ENCODE assay signal across 17 cellular contexts in genomic region chr19:41304706-41305483, GRCh38. TPM values are rescaled to one million over a fixed set of nuclear protein-coding genes. Genes with fewer than 3 reads are reported as not detected.
DNase-seq lines count a peak whose midpoint lies in the region; ATAC-seq and TF ChIP-seq lines count a peak whose summit lies in the region.
"Had no signal": no experiment of that assay in that cellular context is flagged by ENCODE, and none has a peak within 500 bp of the region (broad histone marks: within the 10 kb centered on the region; RNA-seq: fewer than 3 reads in every experiment).

No MANE protein-coding gene starts in this region.

- H3K36me3 Mint-ChIP-seq in activated CD4-positive, alpha-beta T cell treated with anti-CD3 and anti-CD28 coated beads for 36 hours (ENCODE audit: low read depth) = peaks cover 58% of the 10 kb centered on the region
- peaks cover 98% of the 10 kb centered on the region for H3K36me3 Mint-ChIP-seq in Caco-2 (ENCODE audit: insufficient read depth, unreplicated experiment)
- peaks cover 26% of the 10 kb centered on the region for H3K36me3 Mint-ChIP-seq in activated naive CD8-positive, alpha-beta T cell treated with anti-CD3 and anti-CD28 coated beads, Interleukin-2, amount 10 ng/mL, durations not matched to agents 7 days and 5 days

- CTCF ChIA-PET in activated CD4-positive, alpha-beta T cell treated with anti-CD3 and anti-CD28 coated beads for 36 hours (lab: Charles Lee) = interaction anchor here (0.6 to 2.8 kb wide), 7 partner anchors 10 to 329 kb away, joined by 3 to 15 read pairs (median 3); partner anchors contain the start of gene HNRNPUL1
- CTCF ChIA-PET in Caco-2 (lab: Charles Lee) = interaction anchor here (0.6 to 1.3 kb wide), 4 partner anchors 41 to 592 kb away, joined by 3 to 5 read pairs (median 4); partner anchors contain the start of gene HNRNPUL1

- no peak overlapping the region for H3K4me3 ChIP-seq in Caco-2 (ENCODE audit: low read depth, low read length)
- no peak overlapping the region for H3K4me3 ChIP-seq in osteoblast (ENCODE audit: insufficient read depth, low read length)
- H3K4me3 ChIP-seq: adrenal gland had no signal

- H3K9me3 ChIP-seq in Caco-2 = no peaks in the 10 kb centered on the region
- no peaks in the 10 kb centered on the region for H3K9me3 ChIP-seq in osteoblast (ENCODE audit: low read depth, low read length)
- H3K9me3 ChIP-seq: adrenal gland had no signal

- H4K20me1 ChIP-seq in osteoblast (ENCODE audit: insufficient read depth, low read length) = peaks cover 15% of the 10 kb centered on the region

- intact Hi-C loops in activated CD4-positive, alpha-beta T cell treated with anti-CD3 and anti-CD28 coated beads for 36 hours (cut with DNase I, micrococcal nuclease) = loop anchor here in 1 of 2 experiments (5.0 kb wide), 1 partner anchor 588 kb away; the partner anchor contains the start of genes COQ8B and ITPKC
- intact Hi-C loops in Caco-2 (cut with micrococcal nuclease; ENCODE audit: unreplicated experiment) = no loop called here

- peak overlapping the region; percentile 72 for H3K27ac Mint-ChIP-seq in activated CD4-positive, alpha-beta T cell treated with anti-CD3 and anti-CD28 coated beads for 36 hours
- peak overlapping the region; percentile 84 for H3K27ac Mint-ChIP-seq in Caco-2 (ENCODE audit: unreplicated experiment)
- peak overlapping the region; percentile 94 for H3K27ac Mint-ChIP-seq in activated naive CD8-positive, alpha-beta T cell treated with anti-CD3 and anti-CD28 coated beads, Interleukin-2, amount 10 ng/mL, durations not matched to agents 7 days and 5 days
- H3K27ac Mint-ChIP-seq: type B pancreatic cell had no signal

- H3K27me3 ChIP-seq in Caco-2 (replicated peaks; ENCODE audit: control insufficient read depth, insufficient read depth, low read length) = no peaks in the 10 kb centered on the region
- no peaks in the 10 kb centered on the region for H3K27me3 ChIP-seq in osteoblast (ENCODE audit: insufficient read depth, low read length)
- H3K27me3 ChIP-seq: adrenal gland had no signal

- no peak overlapping the region for H3K4me2 ChIP-seq in osteoblast (ENCODE audit: insufficient read depth, low read length)

- POLR2A ChIA-PET in activated CD4-positive, alpha-beta T cell treated with anti-CD3 and anti-CD28 coated beads for 36 hours (lab: Charles Lee) = no interaction called here
- POLR2A ChIA-PET in Caco-2 (lab: Charles Lee) = interaction anchor here (0.7 kb wide), 1 partner anchor 128 kb away, joined by 3 read pairs; no protein-coding TSS in a partner anchor
- POLR2A ChIA-PET in activated naive CD8-positive, alpha-beta T cell treated with anti-CD3 and anti-CD28 coated beads, Interleukin-2, amount 10 ng/mL, durations not matched to agents 7 days and 5 days (lab: Charles Lee) = interaction anchor here (0.5 to 14.7 kb wide), 5 partner anchors 10 to 215 kb away, joined by 3 to 195 read pairs (median 5); partner anchors contain the start of gene HNRNPUL1

- TF ChIP-seq CTCF in Caco-2 (IDR thresholded peaks at IDR 0.05; ENCODE audit: insufficient read depth in 1 of 2, low read depth in 1 of 2, low read length in 1 of 2, severe bottlenecking in 1 of 2, unreplicated experiment in 1 of 2) (no peak), osteoblast (IDR thresholded peaks at IDR 0.05; ENCODE audit: extremely low read depth, low read depth, low read length) (no peak)

- BruUV-seq in Caco-2 (replicated peaks; lab: Mats Ljungman, UMichigan) = no TSS peak

- peaks cover 10% of the 10 kb centered on the region for H3K79me2 ChIP-seq in osteoblast (ENCODE audit: insufficient read depth, low read length)

- no peak for ATAC-seq in activated CD4-positive, alpha-beta T cell treated with anti-CD3 and anti-CD28 coated beads for 36 hours
- no peak for ATAC-seq in activated naive CD8-positive, alpha-beta T cell treated with anti-CD3 and anti-CD28 coated beads, Interleukin-2, amount 10 ng/mL, durations not matched to agents 7 days and 5 days (ENCODE audit: low read depth)

- H3K36me3 ChIP-seq in Caco-2 (ENCODE audit: control insufficient read depth, insufficient read depth, low read length) (peaks cover 8% of the 10 kb centered on the region), osteoblast (ENCODE audit: insufficient read depth, low read length) (peaks cover 80% of the 10 kb centered on the region)

- no peak overlapping the region for H3K4me3 Mint-ChIP-seq in activated CD4-positive, alpha-beta T cell treated with anti-CD3 and anti-CD28 coated beads for 36 hours
- H3K4me3 Mint-ChIP-seq in Caco-2 (ENCODE audit: unreplicated experiment) = no peak overlapping the region
- peak overlapping the region; percentile 20 for H3K4me3 Mint-ChIP-seq in activated naive CD8-positive, alpha-beta T cell treated with anti-CD3 and anti-CD28 coated beads, Interleukin-2, amount 10 ng/mL, durations not matched to agents 7 days and 5 days
- H3K4me3 Mint-ChIP-seq: type B pancreatic cell had no signal

- no peaks in the 10 kb centered on the region for H3K27me3 Mint-ChIP-seq in activated CD4-positive, alpha-beta T cell treated with anti-CD3 and anti-CD28 coated beads for 36 hours
- H3K27me3 Mint-ChIP-seq in Caco-2 (ENCODE audit: insufficient read depth, unreplicated experiment) = no peaks in the 10 kb centered on the region
- H3K27me3 Mint-ChIP-seq in activated naive CD8-positive, alpha-beta T cell treated with anti-CD3 and anti-CD28 coated beads, Interleukin-2, amount 10 ng/mL, durations not matched to agents 7 days and 5 days = no peaks in the 10 kb centered on the region
- H3K27me3 Mint-ChIP-seq: progenitor cell of endocrine pancreas, type B pancreatic cell had no signal

- H3K4me1 Mint-ChIP-seq in activated CD4-positive, alpha-beta T cell treated with anti-CD3 and anti-CD28 coated beads for 36 hours = peaks cover 93% of the 10 kb centered on the region
- H3K4me1 Mint-ChIP-seq in Caco-2 (ENCODE audit: low read depth, unreplicated experiment) = peaks cover 7% of the 10 kb centered on the region
- H3K4me1 Mint-ChIP-seq in activated naive CD8-positive, alpha-beta T cell treated with anti-CD3 and anti-CD28 coated beads, Interleukin-2, amount 10 ng/mL, durations not matched to agents 7 days and 5 days = peaks cover 75% of the 10 kb centered on the region

- H3K4me1 ChIP-seq in Caco-2 (peaks cover 8% of the 10 kb centered on the region; the same call in 1 of the 2 replicates), osteoblast (ENCODE audit: insufficient read depth, low read length) (peaks cover 16% of the 10 kb centered on the region)

- no peak overlapping the region for H2AFZ ChIP-seq in osteoblast (ENCODE audit: low read length)

- no peaks in the 10 kb centered on the region for H3K9me3 Mint-ChIP-seq in activated CD4-positive, alpha-beta T cell treated with anti-CD3 and anti-CD28 coated beads for 36 hours (ENCODE audit: low read depth)
- H3K9me3 Mint-ChIP-seq in Caco-2 (ENCODE audit: unreplicated experiment) = no peaks in the 10 kb centered on the region
- no peaks in the 10 kb centered on the region for H3K9me3 Mint-ChIP-seq in activated naive CD8-positive, alpha-beta T cell treated with anti-CD3 and anti-CD28 coated beads, Interleukin-2, amount 10 ng/mL, durations not matched to agents 7 days and 5 days
- H3K9me3 Mint-ChIP-seq: type B pancreatic cell had no signal

- H3K27ac ChIP-seq in osteoblast (ENCODE audit: low read depth, low read length) = peak overlapping the region; percentile 19

- DNase-seq in activated CD4-positive, alpha-beta T cell treated with anti-CD3 and anti-CD28 coated beads for 36 hours = peak; percentile 3
- no peak for DNase-seq in activated CD4-positive, alpha-beta T cell treated with anti-CD3 and anti-CD28 coated beads for 48 hours
- DNase-seq in Caco-2 (no peak), osteoblast (ENCODE audit: insufficient read length, low spot score, missing footprints) (no peak), DMS 273 treated with DMSO at 0.1 percent for 48 hours (lab: John Stamatoyannopoulos, UW) (no peak), cerebellar cortex (ENCODE audit: low spot score) (no peak), ecto neural progenitor cell (ENCODE audit: low spot score) (no peak)
- DNase-seq in activated naive CD8-positive, alpha-beta T cell treated with anti-CD3 and anti-CD28 coated beads, Interleukin-2, amount 10 ng/mL, durations not matched to agents 7 days and 5 days = no peak
- DNase-seq: activated CD8-positive, alpha-beta memory T cell treated with anti-CD3 and anti-CD28 coated beads for 24 hours; adrenal gland; Calu3; kidney; NCI-H2081 treated with DMSO at 0.1 percent for 48 hours; NCI-H748 treated with DMSO at 0.1 percent for 48 hours; T-helper 9 cell had no signal

RNA-seq across cellular contexts. Expression of gene CCDC97, which starts 5.1 kb away (rescaled TPM):
- 10 to 100 TPM; 21.2 to 21.4 TPM for total RNA-seq in activated CD4-positive, alpha-beta T cell treated with anti-CD3 and anti-CD28 coated beads for 36 hours
- 47.1 and 47.8 TPM in 2 replicates for total RNA-seq in Caco-2 (2022)
- 10 to 100 TPM; 37.8 to 40.8 TPM for total RNA-seq in activated naive CD8-positive, alpha-beta T cell treated with anti-CD3 and anti-CD28 coated beads, Interleukin-2, amount 10 ng/mL, durations not matched to agents 7 days and 5 days
- 9.0 and 11.2 TPM in 2 replicates for total RNA-seq in osteoblast

RNA-seq across cellular contexts. Expression of gene HNRNPUL1, which starts 40.7 kb away (rescaled TPM):
- total RNA-seq in activated CD4-positive, alpha-beta T cell treated with anti-CD3 and anti-CD28 coated beads for 36 hours = 100 to 1,000 TPM; 263 to 312 TPM
- total RNA-seq in Caco-2 (2022) (322 and 324 TPM in 2 replicates), osteoblast (113 and 114 TPM in 2 replicates)
- 100 to 1,000 TPM; 301 to 333 TPM for total RNA-seq in activated naive CD8-positive, alpha-beta T cell treated with anti-CD3 and anti-CD28 coated beads, Interleukin-2, amount 10 ng/mL, durations not matched to agents 7 days and 5 days

RNA-seq across cellular contexts. Expression of gene TGFB1, which starts 48.8 kb away (rescaled TPM):
- total RNA-seq in activated CD4-positive, alpha-beta T cell treated with anti-CD3 and anti-CD28 coated beads for 36 hours = 10 to 100 TPM; 86.2 to 99.0 TPM
- total RNA-seq in Caco-2 (2022) (15.0 and 15.3 TPM in 2 replicates), osteoblast (17.4 and 21.2 TPM in 2 replicates)
- total RNA-seq in activated naive CD8-positive, alpha-beta T cell treated with anti-CD3 and anti-CD28 coated beads, Interleukin-2, amount 10 ng/mL, durations not matched to agents 7 days and 5 days = 100 to 1,000 TPM; 172 to 179 TPM

RNA-seq across cellular contexts. Expression of gene B9D2, which starts 59.1 kb away (rescaled TPM):
- 1 to 10 TPM; 4.0 to 5.2 TPM for total RNA-seq in activated CD4-positive, alpha-beta T cell treated with anti-CD3 and anti-CD28 coated beads for 36 hours
- total RNA-seq in Caco-2 (2022) = 3.6 and 4.0 TPM in 2 replicates
- total RNA-seq in activated naive CD8-positive, alpha-beta T cell treated with anti-CD3 and anti-CD28 coated beads, Interleukin-2, amount 10 ng/mL, durations not matched to agents 7 days and 5 days = 10 to 100 TPM; 11.5 to 13.0 TPM
- total RNA-seq in osteoblast = 5.6 and 6.5 TPM in 2 replicates
